13 cellular contexts compared by ENCODE assay signal in genomic region chr12:94266796-94267529, GRCh38.
DNase-seq lines count a peak whose midpoint lies in the region; ATAC-seq, FAIRE-seq and TF ChIP-seq lines count a peak whose summit lies in the region.
"Had no signal": no experiment of that assay in that cellular context is flagged by ENCODE, and none has a peak within 500 bp of the region (broad histone marks: within the 10 kb centered on the region; RNA-seq: fewer than 3 reads in every experiment).

No MANE protein-coding gene starts in this region.

- H3K27me3 Mint-ChIP-seq in naive thymus-derived CD8-positive, alpha-beta T cell, result no peaks in the 10 kb centered on the region
- no peaks in the 10 kb centered on the region for H3K27me3 Mint-ChIP-seq in activated CD8-positive, alpha-beta T cell treated with anti-CD3 and anti-CD28 coated beads, Interleukin-2, amount 10 ng/mL, durations not matched to agents 7 days and 5 days (ENCODE audit: low read depth)

- peak overlapping the region in 6 of 10 donors; percentile 2 to 67 (median 14) for H3K27ac Mint-ChIP-seq in naive thymus-derived CD8-positive, alpha-beta T cell
- H3K27ac Mint-ChIP-seq in activated CD8-positive, alpha-beta T cell treated with anti-CD3 and anti-CD28 coated beads, Interleukin-2, amount 10 ng/mL, durations not matched to agents 7 days and 5 days, result no peak overlapping the region

- H3K4me3 ChIP-seq in AG04450 (ENCODE audit: low read depth, low read length), result no peak overlapping the region
- no peak overlapping the region for H3K4me3 ChIP-seq in bronchial epithelial cell (ENCODE audit: low read depth, low read length)

- CTCF ChIA-PET in AG04450 (lab: Charles Lee), result no interaction called here
- CTCF ChIA-PET in activated CD8-positive, alpha-beta T cell treated with anti-CD3 and anti-CD28 coated beads, Interleukin-2, amount 10 ng/mL, durations not matched to agents 7 days and 5 days (lab: Charles Lee), result interaction anchor here (1.3 kb wide), 1 partner anchor 59 kb away, joined by 4 read pairs; no protein-coding TSS in a partner anchor

- H3K9me3 ChIP-seq in AG04450 (ENCODE audit: control insufficient read depth, insufficient read depth, low read length), result no peaks in the 10 kb centered on the region; the same call in 1 of the 2 replicates

- H3K4me3 Mint-ChIP-seq in naive thymus-derived CD8-positive, alpha-beta T cell, result peak overlapping the region in 2 of 10 donors; percentile 21 to 45
- no peak overlapping the region for H3K4me3 Mint-ChIP-seq in activated CD8-positive, alpha-beta T cell treated with anti-CD3 and anti-CD28 coated beads, Interleukin-2, amount 10 ng/mL, durations not matched to agents 7 days and 5 days

- H3K9me3 Mint-ChIP-seq in naive thymus-derived CD8-positive, alpha-beta T cell, result no peaks in the 10 kb centered on the region
- H3K9me3 Mint-ChIP-seq in activated CD8-positive, alpha-beta T cell treated with anti-CD3 and anti-CD28 coated beads, Interleukin-2, amount 10 ng/mL, durations not matched to agents 7 days and 5 days (ENCODE audit: insufficient read depth), result no peaks in the 10 kb centered on the region

- H3K27ac ChIP-seq in AG04450 (ENCODE audit: low read depth, low read length), result peak overlapping the region; percentile 68

- peaks cover 17 to 78% (median 57%) of the 10 kb centered on the region in 4 donors for H3K4me1 Mint-ChIP-seq in naive thymus-derived CD8-positive, alpha-beta T cell
- H3K4me1 Mint-ChIP-seq in activated CD8-positive, alpha-beta T cell treated with anti-CD3 and anti-CD28 coated beads, Interleukin-2, amount 10 ng/mL, durations not matched to agents 7 days and 5 days (ENCODE audit: low read depth), result peaks cover 82% of the 10 kb centered on the region

- no peak for FAIRE-seq in bronchial epithelial cell (lab: Jason Lieb, UNC)
- FAIRE-seq: RCC 7860 had no signal

- ATAC-seq in naive thymus-derived CD8-positive, alpha-beta T cell, result no peak
- no peak for ATAC-seq in activated CD8-positive, alpha-beta T cell treated with anti-CD3 and anti-CD28 coated beads, Interleukin-2, amount 10 ng/mL, durations not matched to agents 7 days and 5 days
- no peak for ATAC-seq in GM21381 (IDR thresholded peaks at IDR 0.05; ENCODE audit: unreplicated experiment)
- ATAC-seq: left lobe of liver had no signal

- H3K36me3 Mint-ChIP-seq in naive thymus-derived CD8-positive, alpha-beta T cell, result peaks cover 3 to 36% (median 23%) of the 10 kb centered on the region in 3 donors
- peaks cover 77% of the 10 kb centered on the region for H3K36me3 Mint-ChIP-seq in activated CD8-positive, alpha-beta T cell treated with anti-CD3 and anti-CD28 coated beads, Interleukin-2, amount 10 ng/mL, durations not matched to agents 7 days and 5 days (ENCODE audit: low read depth)

- H3K27me3 ChIP-seq in AG04450 (ENCODE audit: control insufficient read depth, insufficient read depth, low read length), result peaks cover 7% of the 10 kb centered on the region
- no peaks in the 10 kb centered on the region for H3K27me3 ChIP-seq in bronchial epithelial cell (ENCODE audit: control insufficient read depth, insufficient read depth, low read length)

- POLR2A ChIA-PET in AG04450 (lab: Yijun Ruan, JAX), result no interaction called here
- POLR2A ChIA-PET in naive thymus-derived CD8-positive, alpha-beta T cell (lab: Charles Lee), result interaction anchor here (0.7 kb wide), 1 partner anchor 21 kb away, joined by 3 read pairs; no protein-coding TSS in a partner anchor
- POLR2A ChIA-PET in activated CD8-positive, alpha-beta T cell treated with anti-CD3 and anti-CD28 coated beads, Interleukin-2, amount 10 ng/mL, durations not matched to agents 7 days and 5 days (lab: Charles Lee), result no interaction called here

- TF ChIP-seq CTCF in AG04450 (IDR thresholded peaks at IDR 0.05; ENCODE audit: low read depth, low read length), result no peak
- TF ChIP-seq CTCF in bronchial epithelial cell (IDR thresholded peaks at IDR 0.05; ENCODE audit: insufficient read depth, low read length, severe bottlenecking), result no peak

- H3K36me3 ChIP-seq in bronchial epithelial cell (ENCODE audit: control insufficient read depth, insufficient read depth, low read length), result no peaks in the 10 kb centered on the region

- DNase-seq in AG04450 (ENCODE audit: low read depth, low spot score), result peak; percentile 43
- DNase-seq in HCEC 1CT, result peak; percentile 72
- peak; percentile 25 for DNase-seq in bronchial epithelial cell (ENCODE audit: low read depth)
- DNase-seq in naive thymus-derived CD8-positive, alpha-beta T cell, result no peak
- no peak for DNase-seq in activated CD8-positive, alpha-beta T cell treated with anti-CD3 and anti-CD28 coated beads, Interleukin-2, amount 10 ng/mL, durations not matched to agents 7 days and 5 days
- DNase-seq in activated naive CD4-positive, alpha-beta T cell (lab: John Stamatoyannopoulos, UW), result no peak
- no peak for DNase-seq in NCI-H2227 (lab: John Stamatoyannopoulos, UW; ENCODE audit: unreplicated experiment)
- DNase-seq: effector CD4-positive, alpha-beta T cell; NCI-H1436; stimulated activated CD4-positive, alpha-beta T cell treated with anti-CD3 and anti-CD28 coated beads, Interleukin-15, amount 100 ng/mL, for 24 hours had no signal

Comparison
In these comparisons a context has a peak if more than half of its experiments do, and no peak if none do; other contexts are left out.
1. DNase-seq: peak in AG04450 (single experiment), HCEC 1CT (single experiment) and bronchial epithelial cell (single experiment); none in naive thymus-derived CD8-positive, alpha-beta T cell (0 of 10), activated CD8-positive, alpha-beta T cell treated with anti-CD3 and anti-CD28 coated beads, Interleukin-2, amount 10 ng/mL, durations not matched to agents 7 days and 5 days (single experiment), activated naive CD4-positive, alpha-beta T cell (0 of 4) and NCI-H2227 (single experiment).